Comparison of ENCODE assay signal across 3 cellular contexts in genomic region chr1:86429122-86429725, GRCh38.
A peak's percentile ranks its signal among the peaks of the same experiment; 100 is the strongest.
TF ChIP-seq lines count a peak whose summit lies in the region.

No MANE protein-coding gene starts in this region.

TF ChIP-seq in liver, 16 proteins besides CTCF, POLR2A, EP300 and RAD21:
- TF ChIP-seq ZBTB33 (IDR thresholded peaks at IDR 0.05): no peak
- no peak for TF ChIP-seq TAF1 (conservative IDR thresholded peaks at IDR 0.05)
- no peak for TF ChIP-seq EGR1 (IDR thresholded peaks at IDR 0.05; ENCODE audit: low read depth in 2 of 2)
- TF ChIP-seq RXRA (IDR thresholded peaks at IDR 0.05): no peak
- TF ChIP-seq, protein P1, sequence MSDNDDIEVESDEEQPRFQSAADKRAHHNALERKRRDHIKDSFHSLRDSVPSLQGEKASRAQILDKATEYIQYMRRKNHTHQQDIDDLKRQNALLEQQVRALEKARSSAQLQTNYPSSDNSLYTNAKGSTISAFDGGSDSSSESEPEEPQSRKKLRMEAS (IDR thresholded peaks at IDR 0.05): no peak
- TF ChIP-seq FOXA2 (IDR thresholded peaks at IDR 0.05): no peak
- TF ChIP-seq GABPA (IDR thresholded peaks at IDR 0.05 in 1 of 2, conservative IDR thresholded peaks at IDR 0.05 in 1 of 2): no peak
- TF ChIP-seq ATF3 (IDR thresholded peaks at IDR 0.05): no peak
- TF ChIP-seq NR2F2 (IDR thresholded peaks at IDR 0.05): no peak
- TF ChIP-seq, protein P2, sequence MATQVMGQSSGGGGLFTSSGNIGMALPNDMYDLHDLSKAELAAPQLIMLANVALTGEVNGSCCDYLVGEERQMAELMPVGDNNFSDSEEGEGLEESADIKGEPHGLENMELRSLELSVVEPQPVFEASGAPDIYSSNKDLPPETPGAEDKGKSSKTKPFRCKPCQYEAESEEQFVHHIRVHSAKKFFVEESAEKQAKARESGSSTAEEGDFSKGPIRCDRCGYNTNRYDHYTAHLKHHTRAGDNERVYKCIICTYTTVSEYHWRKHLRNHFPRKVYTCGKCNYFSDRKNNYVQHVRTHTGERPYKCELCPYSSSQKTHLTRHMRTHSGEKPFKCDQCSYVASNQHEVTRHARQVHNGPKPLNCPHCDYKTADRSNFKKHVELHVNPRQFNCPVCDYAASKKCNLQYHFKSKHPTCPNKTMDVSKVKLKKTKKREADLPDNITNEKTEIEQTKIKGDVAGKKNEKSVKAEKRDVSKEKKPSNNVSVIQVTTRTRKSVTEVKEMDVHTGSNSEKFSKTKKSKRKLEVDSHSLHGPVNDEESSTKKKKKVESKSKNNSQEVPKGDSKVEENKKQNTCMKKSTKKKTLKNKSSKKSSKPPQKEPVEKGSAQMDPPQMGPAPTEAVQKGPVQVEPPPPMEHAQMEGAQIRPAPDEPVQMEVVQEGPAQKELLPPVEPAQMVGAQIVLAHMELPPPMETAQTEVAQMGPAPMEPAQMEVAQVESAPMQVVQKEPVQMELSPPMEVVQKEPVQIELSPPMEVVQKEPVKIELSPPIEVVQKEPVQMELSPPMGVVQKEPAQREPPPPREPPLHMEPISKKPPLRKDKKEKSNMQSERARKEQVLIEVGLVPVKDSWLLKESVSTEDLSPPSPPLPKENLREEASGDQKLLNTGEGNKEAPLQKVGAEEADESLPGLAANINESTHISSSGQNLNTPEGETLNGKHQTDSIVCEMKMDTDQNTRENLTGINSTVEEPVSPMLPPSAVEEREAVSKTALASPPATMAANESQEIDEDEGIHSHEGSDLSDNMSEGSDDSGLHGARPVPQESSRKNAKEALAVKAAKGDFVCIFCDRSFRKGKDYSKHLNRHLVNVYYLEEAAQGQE (IDR thresholded peaks at IDR 0.05): no peak
- TF ChIP-seq JUND (IDR thresholded peaks at IDR 0.05): no peak
- TF ChIP-seq SP1 (IDR thresholded peaks at IDR 0.05): no peak
- no peak for TF ChIP-seq YY1 (IDR thresholded peaks at IDR 0.05)
- TF ChIP-seq FOXA1 (IDR thresholded peaks at IDR 0.05): no peak
- TF ChIP-seq HNF4A (conservative IDR thresholded peaks at IDR 0.05): no peak
- no peak for TF ChIP-seq HNF4G (IDR thresholded peaks at IDR 0.05)

TF ChIP-seq in HepG2, 621 proteins besides CTCF, POLR2A, EP300 and RAD21:
- TF ChIP-seq U2AF1 (optimal IDR thresholded peaks at IDR 0.05; ENCODE audit: low read depth, low read length) (no peak), SALL1 (CRISPR knock-in tag; IDR thresholded peaks at IDR 0.05) (no peak), ZNF335 (CRISPR knock-in tag; IDR thresholded peaks at IDR 0.05) (no peak), IRF9 (CRISPR knock-in tag; IDR thresholded peaks at IDR 0.05; ENCODE audit: borderline replicate concordance) (no peak), ZNF589 (CRISPR knock-in tag; conservative IDR thresholded peaks at IDR 0.05) (no peak), ZNF772 (CRISPR knock-in tag; IDR thresholded peaks at IDR 0.05) (no peak), FOXA1 (IDR thresholded peaks at IDR 0.05) (no peak), FOXA1 (CRISPR knock-in tag; IDR thresholded peaks at IDR 0.05) (no peak), ZNF124 (CRISPR knock-in tag; IDR thresholded peaks at IDR 0.05) (no peak), ZNF44 (CRISPR knock-in tag; IDR thresholded peaks at IDR 0.05) (no peak)
- TF ChIP-seq, protein P3, sequence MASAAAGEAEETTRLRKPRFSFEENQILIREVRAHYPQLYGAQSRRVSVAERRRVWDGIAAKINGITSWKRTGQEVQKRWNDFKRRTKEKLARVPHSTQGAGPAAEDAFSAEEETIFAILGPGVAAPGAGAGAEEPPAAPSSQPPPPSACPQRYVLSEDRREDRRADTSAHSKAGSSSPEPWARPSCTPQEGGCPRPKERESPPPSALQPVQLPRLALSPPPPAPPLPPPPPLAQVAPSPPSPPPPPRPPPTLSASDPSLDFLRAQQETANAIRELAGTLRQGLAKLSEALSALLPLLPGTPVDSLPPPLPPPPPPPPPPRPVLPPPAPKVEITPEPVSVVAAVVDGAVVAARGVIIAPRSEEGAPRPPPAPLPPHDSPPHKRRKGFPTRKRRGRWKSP (CRISPR knock-in tag; IDR thresholded peaks at IDR 0.05): no peak
- TF ChIP-seq, protein P4, sequence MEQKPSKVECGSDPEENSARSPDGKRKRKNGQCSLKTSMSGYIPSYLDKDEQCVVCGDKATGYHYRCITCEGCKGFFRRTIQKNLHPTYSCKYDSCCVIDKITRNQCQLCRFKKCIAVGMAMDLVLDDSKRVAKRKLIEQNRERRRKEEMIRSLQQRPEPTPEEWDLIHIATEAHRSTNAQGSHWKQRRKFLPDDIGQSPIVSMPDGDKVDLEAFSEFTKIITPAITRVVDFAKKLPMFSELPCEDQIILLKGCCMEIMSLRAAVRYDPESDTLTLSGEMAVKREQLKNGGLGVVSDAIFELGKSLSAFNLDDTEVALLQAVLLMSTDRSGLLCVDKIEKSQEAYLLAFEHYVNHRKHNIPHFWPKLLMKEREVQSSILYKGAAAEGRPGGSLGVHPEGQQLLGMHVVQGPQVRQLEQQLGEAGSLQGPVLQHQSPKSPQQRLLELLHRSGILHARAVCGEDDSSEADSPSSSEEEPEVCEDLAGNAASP (CRISPR knock-in tag; IDR thresholded peaks at IDR 0.05; ENCODE audit: borderline replicate concordance): no peak

TF ChIP-seq in K562, 482 proteins besides CTCF, POLR2A, EP300 and RAD21:
- TF ChIP-seq MGA (IDR thresholded peaks at IDR 0.05) (0 out of 2 replicates have a peak, but pooled peaks have one; percentile 26), ETV5 (CRISPR knock-in tag; IDR thresholded peaks at IDR 0.05; ENCODE audit: low read depth) (0 out of 2 replicates have a peak, but pooled peaks have one; percentile 1)
- TF ChIP-seq, protein P5, sequence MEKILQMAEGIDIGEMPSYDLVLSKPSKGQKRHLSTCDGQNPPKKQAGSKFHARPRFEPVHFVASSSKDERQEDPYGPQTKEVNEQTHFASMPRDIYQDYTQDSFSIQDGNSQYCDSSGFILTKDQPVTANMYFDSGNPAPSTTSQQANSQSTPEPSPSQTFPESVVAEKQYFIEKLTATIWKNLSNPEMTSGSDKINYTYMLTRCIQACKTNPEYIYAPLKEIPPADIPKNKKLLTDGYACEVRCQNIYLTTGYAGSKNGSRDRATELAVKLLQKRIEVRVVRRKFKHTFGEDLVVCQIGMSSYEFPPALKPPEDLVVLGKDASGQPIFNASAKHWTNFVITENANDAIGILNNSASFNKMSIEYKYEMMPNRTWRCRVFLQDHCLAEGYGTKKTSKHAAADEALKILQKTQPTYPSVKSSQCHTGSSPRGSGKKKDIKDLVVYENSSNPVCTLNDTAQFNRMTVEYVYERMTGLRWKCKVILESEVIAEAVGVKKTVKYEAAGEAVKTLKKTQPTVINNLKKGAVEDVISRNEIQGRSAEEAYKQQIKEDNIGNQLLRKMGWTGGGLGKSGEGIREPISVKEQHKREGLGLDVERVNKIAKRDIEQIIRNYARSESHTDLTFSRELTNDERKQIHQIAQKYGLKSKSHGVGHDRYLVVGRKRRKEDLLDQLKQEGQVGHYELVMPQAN (IDR thresholded peaks at IDR 0.05; ENCODE audit: borderline replicate concordance): no peak
